ENCODE assay signal across 10 cellular contexts in genomic region chr17:80761421-80761871, GRCh38.
DNase-seq lines count a peak whose midpoint lies in the region; ATAC-seq and TF ChIP-seq lines count a peak whose summit lies in the region.
"Had no signal": no experiment of that assay in that cellular context is flagged by ENCODE, and none has a peak within 500 bp of the region (broad histone marks: within the 10 kb centered on the region; RNA-seq: fewer than 3 reads in every experiment).

No MANE protein-coding gene starts in this region.

- no peak overlapping the region for H3K4me3 Mint-ChIP-seq in glutamatergic neuron (ENCODE audit: unreplicated experiment)

- H2AFZ ChIP-seq in Loucy (ENCODE audit: low read length): no peak overlapping the region

- H3K4me1 Mint-ChIP-seq in glutamatergic neuron (ENCODE audit: low read depth, unreplicated experiment): peaks cover 10% of the 10 kb centered on the region

- peaks cover 1% of the 10 kb centered on the region for H3K36me3 Mint-ChIP-seq in glutamatergic neuron (ENCODE audit: unreplicated experiment)

- TF ChIP-seq POLR2A in tibial nerve (IDR thresholded peaks at IDR 0.05): no peak

- TF ChIP-seq CTCF in Loucy (conservative IDR thresholded peaks at IDR 0.05; ENCODE audit: low read length) (no peak), glutamatergic neuron (IDR thresholded peaks at IDR 0.05; ENCODE audit: partially characterized antibody, unreplicated experiment) (no peak), tibial nerve (IDR thresholded peaks at IDR 0.05) (no peak)

- no peaks in the 10 kb centered on the region for H3K27me3 ChIP-seq in Loucy (ENCODE audit: insufficient read depth, low read length, poor library complexity, severe bottlenecking)
- H3K27me3 ChIP-seq in tibial nerve: no peaks in the 10 kb centered on the region
- H3K27me3 ChIP-seq: Peyer's patch had no signal

- no peaks in the 10 kb centered on the region for H3K27me3 Mint-ChIP-seq in glutamatergic neuron (ENCODE audit: unreplicated experiment)

- no peaks in the 10 kb centered on the region for H3K36me3 ChIP-seq in Loucy (ENCODE audit: insufficient read depth, low read length)
- H3K36me3 ChIP-seq in tibial nerve: peaks cover 0 to 5% (median 0%) of the 10 kb centered on the region in 3 donors
- H3K36me3 ChIP-seq: Peyer's patch had no signal

- H3K4me1 ChIP-seq in Loucy (ENCODE audit: insufficient read depth, low read length, poor library complexity, severe bottlenecking) (peaks cover 72% of the 10 kb centered on the region), tibial nerve (peaks cover 0 to 5% (median 0%) of the 10 kb centered on the region in 4 donors)

- H3F3A ChIP-seq in Loucy (ENCODE audit: low read depth): peaks cover 22% of the 10 kb centered on the region

- 67 to 68% methylated on average over 15 of the region's 15 CpGs for WGBS in tibial nerve, 2 donors

- no peaks in the 10 kb centered on the region for H3K9me3 Mint-ChIP-seq in glutamatergic neuron (ENCODE audit: unreplicated experiment)

- H3K4me3 ChIP-seq in Loucy (ENCODE audit: low read length, poor library complexity, severe bottlenecking) (peak overlapping the region; percentile 28), tibial nerve (no peak overlapping the region)
- H3K4me3 ChIP-seq: Peyer's patch, skin epidermis had no signal

- no peak for ATAC-seq in GM21515 (IDR thresholded peaks at IDR 0.05; ENCODE audit: unreplicated experiment)

- no peak for TF ChIP-seq EP300 in tibial nerve (IDR thresholded peaks at IDR 0.05)

- no peaks in the 10 kb centered on the region for H4K20me1 ChIP-seq in Loucy (ENCODE audit: insufficient read depth, low read length, poor library complexity, severe bottlenecking)

- no peaks in the 10 kb centered on the region for H3K9me2 ChIP-seq in Loucy (replicated peaks; ENCODE audit: low read depth, low read length)

- H3K79me2 ChIP-seq in Loucy (ENCODE audit: insufficient read depth, low read length): peaks cover 10% of the 10 kb centered on the region; the same call in 1 of the 2 replicates

- peak overlapping the region; percentile 56 for H3K4me2 ChIP-seq in Loucy (ENCODE audit: low read depth, low read length, poor library complexity, severe bottlenecking)

- peak; percentile 78 to 83 for DNase-seq in activated CD4-positive, alpha-beta T cell treated with anti-CD3 and anti-CD28 coated beads, Interleukin-2, amount 50 U/mL, for 48 hours
- no peak for DNase-seq in epithelial cell of prostate (ENCODE audit: low read depth, low spot score)
- DNase-seq in stimulated activated CD8-positive, alpha-beta memory T cell treated with anti-CD3 and anti-CD28 coated beads, Interleukin-15, amount 100 ng/mL, for 4 hours (ENCODE audit: low read depth in 2 of 2): peak; percentile 42 to 63
- DNase-seq in glutamatergic neuron: no peak
- DNase-seq in tibial nerve (ENCODE audit: low spot score in 2 of 2): no peak
- DNase-seq in cerebellum (ENCODE audit: low spot score): no peak

- H3K9ac ChIP-seq in Loucy (ENCODE audit: low read depth, low read length, poor library complexity, severe bottlenecking): peak overlapping the region; percentile 62

- no peaks in the 10 kb centered on the region for H3K9me3 ChIP-seq in Loucy (ENCODE audit: insufficient read depth, low read depth, low read length)
- no peaks in the 10 kb centered on the region for H3K9me3 ChIP-seq in tibial nerve
- H3K9me3 ChIP-seq: Peyer's patch had no signal

- H3K27ac ChIP-seq in epithelial cell of prostate: peak overlapping the region; percentile 36
- no peak overlapping the region for H3K27ac ChIP-seq in tibial nerve
- H3K27ac ChIP-seq: Peyer's patch had no signal

- no peak overlapping the region for H3K27ac Mint-ChIP-seq in glutamatergic neuron (ENCODE audit: unreplicated experiment)

Comparison
In these comparisons a context has a peak if more than half of its experiments do, and no peak if none do; other contexts are left out.
1. DNase-seq: peak in activated CD4-positive, alpha-beta T cell treated with anti-CD3 and anti-CD28 coated beads, Interleukin-2, amount 50 U/mL, for 48 hours (2 of 2) and stimulated activated CD8-positive, alpha-beta memory T cell treated with anti-CD3 and anti-CD28 coated beads, Interleukin-15, amount 100 ng/mL, for 4 hours (2 of 2); none in epithelial cell of prostate (single experiment), glutamatergic neuron (single experiment), tibial nerve (0 of 2) and cerebellum (single experiment).